Comparison of ENCODE assay signal across 17 cellular contexts in genomic region chr2:148530350-148530749, GRCh38.
A peak's percentile ranks its signal among the peaks of the same experiment; 100 is the strongest.
DNase-seq lines count a peak whose midpoint lies in the region; ATAC-seq and TF ChIP-seq lines count a peak whose summit lies in the region.
"Had no signal": no experiment of that assay in that cellular context is flagged by ENCODE, and none has a peak within 500 bp of the region (broad histone marks: within the 10 kb centered on the region; RNA-seq: fewer than 3 reads in every experiment).

No MANE protein-coding gene starts in this region.

- H3K27ac Mint-ChIP-seq in activated naive CD8-positive, alpha-beta T cell treated with anti-CD3 and anti-CD28 coated beads, Interleukin-2, amount 10 ng/mL, durations not matched to agents 7 days and 5 days = peak overlapping the region; percentile 21
- no peak overlapping the region for H3K27ac Mint-ChIP-seq in activated naive CD8-positive, alpha-beta T cell treated with anti-CD3 and anti-CD28 coated beads for 36 hours
- peak overlapping the region in 7 of 9 donors; percentile 85 to 98 (median 94) for H3K27ac Mint-ChIP-seq in naive thymus-derived CD4-positive, alpha-beta T cell

- H3K27me3 Mint-ChIP-seq in activated naive CD8-positive, alpha-beta T cell treated with anti-CD3 and anti-CD28 coated beads, Interleukin-2, amount 10 ng/mL, durations not matched to agents 7 days and 5 days = no peaks in the 10 kb centered on the region
- no peaks in the 10 kb centered on the region for H3K27me3 Mint-ChIP-seq in activated naive CD8-positive, alpha-beta T cell treated with anti-CD3 and anti-CD28 coated beads for 36 hours
- no peaks in the 10 kb centered on the region for H3K27me3 Mint-ChIP-seq in naive thymus-derived CD4-positive, alpha-beta T cell

- H3K9me3 ChIP-seq in esophagus muscularis mucosa (no peaks in the 10 kb centered on the region), right atrium auricular region (no peaks in the 10 kb centered on the region), osteoblast (ENCODE audit: low read depth, low read length) (no peaks in the 10 kb centered on the region)
- H3K9me3 ChIP-seq in naive thymus-derived CD4-positive, alpha-beta T cell (ENCODE audit: control insufficient read depth in 2 of 3, low read length in 3 of 3) = no peaks in the 10 kb centered on the region
- H3K9me3 ChIP-seq: BLaER1, Peyer's patch had no signal

- peaks cover 49% of the 10 kb centered on the region for H3K4me1 Mint-ChIP-seq in activated naive CD8-positive, alpha-beta T cell treated with anti-CD3 and anti-CD28 coated beads, Interleukin-2, amount 10 ng/mL, durations not matched to agents 7 days and 5 days
- H3K4me1 Mint-ChIP-seq in activated naive CD8-positive, alpha-beta T cell treated with anti-CD3 and anti-CD28 coated beads for 36 hours = peaks cover 56% of the 10 kb centered on the region
- H3K4me1 Mint-ChIP-seq in naive thymus-derived CD4-positive, alpha-beta T cell = peaks cover 44 to 98% (median 91%) of the 10 kb centered on the region in 7 donors

- H3K4me1 ChIP-seq in esophagus muscularis mucosa = no peaks in the 10 kb centered on the region
- H3K4me1 ChIP-seq in naive thymus-derived CD4-positive, alpha-beta T cell (ENCODE audit: control insufficient read depth in 2 of 2, insufficient read depth in 2 of 2, low read length in 2 of 2) = peaks cover 23 to 70% of the 10 kb centered on the region in 2 donors
- H3K4me1 ChIP-seq in right atrium auricular region = peaks cover 0 to 5% of the 10 kb centered on the region in 2 donors
- H3K4me1 ChIP-seq in osteoblast (ENCODE audit: insufficient read depth, low read length) = no peaks in the 10 kb centered on the region
- H3K4me1 ChIP-seq: Peyer's patch had no signal

- POLR2A ChIA-PET in activated naive CD8-positive, alpha-beta T cell treated with anti-CD3 and anti-CD28 coated beads, Interleukin-2, amount 10 ng/mL, durations not matched to agents 7 days and 5 days (lab: Charles Lee) = interaction anchor here (1.6 kb wide), 1 partner anchor 15 kb away, joined by 4 read pairs; no protein-coding TSS in a partner anchor
- POLR2A ChIA-PET in naive thymus-derived CD4-positive, alpha-beta T cell (lab: Charles Lee) = interaction anchor here (1.0 to 4.8 kb wide), 3 partner anchors 23 to 510 kb away, joined by 3 to 32 read pairs (median 4); partner anchors contain the start of genes EPC2, MBD5 and ORC4

- no peaks in the 10 kb centered on the region for H4K20me1 ChIP-seq in osteoblast (ENCODE audit: insufficient read depth, low read length)
- H4K20me1 ChIP-seq: BLaER1 had no signal

- TF ChIP-seq POLR2A in esophagus muscularis mucosa (IDR thresholded peaks at IDR 0.05; ENCODE audit: low read depth) = no peak

- H3K36me3 ChIP-seq in esophagus muscularis mucosa (no peaks in the 10 kb centered on the region), right atrium auricular region (no peaks in the 10 kb centered on the region), osteoblast (ENCODE audit: insufficient read depth, low read length) (no peaks in the 10 kb centered on the region)
- H3K36me3 ChIP-seq in naive thymus-derived CD4-positive, alpha-beta T cell (ENCODE audit: control insufficient read depth in 2 of 3, insufficient read depth in 3 of 3, low read length in 3 of 3) = no peaks in the 10 kb centered on the region
- H3K36me3 ChIP-seq: BLaER1, Peyer's patch had no signal

- 86% methylated on average over 4 of the region's 4 CpGs for WGBS in esophagus muscularis mucosa

- CTCF ChIA-PET in naive thymus-derived CD4-positive, alpha-beta T cell (lab: Charles Lee) = no interaction called here

- no peak overlapping the region for H3K4me2 ChIP-seq in osteoblast (ENCODE audit: insufficient read depth, low read length)
- H3K4me2 ChIP-seq: BLaER1 had no signal

- H3K36me3 Mint-ChIP-seq in activated naive CD8-positive, alpha-beta T cell treated with anti-CD3 and anti-CD28 coated beads, Interleukin-2, amount 10 ng/mL, durations not matched to agents 7 days and 5 days = peaks cover 2% of the 10 kb centered on the region
- peaks cover 3% of the 10 kb centered on the region for H3K36me3 Mint-ChIP-seq in activated naive CD8-positive, alpha-beta T cell treated with anti-CD3 and anti-CD28 coated beads for 36 hours
- peaks cover 0 to 3% (median 0%) of the 10 kb centered on the region in 5 donors for H3K36me3 Mint-ChIP-seq in naive thymus-derived CD4-positive, alpha-beta T cell

- TF ChIP-seq EP300 in esophagus muscularis mucosa (IDR thresholded peaks at IDR 0.05) = no peak

- DNase-seq in activated naive CD8-positive, alpha-beta T cell treated with anti-CD3 and anti-CD28 coated beads, Interleukin-2, amount 10 ng/mL, durations not matched to agents 7 days and 5 days = no peak
- DNase-seq in activated naive CD8-positive, alpha-beta T cell treated with anti-CD3 and anti-CD28 coated beads for 36 hours = no peak
- DNase-seq in esophagus muscularis mucosa (ENCODE audit: extremely low spot score) (peak; percentile 50), UCSD-AML1 (lab: John Stamatoyannopoulos, UW; ENCODE audit: unreplicated experiment) (no peak), right atrium auricular region (ENCODE audit: low spot score) (no peak), osteoblast (ENCODE audit: insufficient read length, low spot score, missing footprints) (no peak)
- DNase-seq in naive thymus-derived CD4-positive, alpha-beta T cell = no peak
- DNase-seq: DMS79 treated with DMSO at 0.1 percent for 48 hours; KBM-7; NCI-H1417; NCI-H187; NCI-H2107; NCI-H510A; NCI-H748 treated with DMSO at 0.1 percent for 48 hours; NK-92 treated with Interleukin-12 subunit alpha and Interleukin-12 subunit beta, amount 100 ng/mL, for 24 hours; Peyer's patch had no signal

- H3K27ac ChIP-seq in esophagus muscularis mucosa (replicated peaks in 1 of 4) (no peak overlapping the region), right atrium auricular region (no peak overlapping the region), osteoblast (ENCODE audit: low read depth, low read length) (no peak overlapping the region)
- peak overlapping the region; percentile 65 for H3K27ac ChIP-seq in naive thymus-derived CD4-positive, alpha-beta T cell (ENCODE audit: low read depth, low read length)
- H3K27ac ChIP-seq: BLaER1, Peyer's patch had no signal

- H3K27me3 ChIP-seq in esophagus muscularis mucosa (peaks cover 0 to 27% (median 0%) of the 10 kb centered on the region in 4 donors), right atrium auricular region (no peaks in the 10 kb centered on the region), osteoblast (ENCODE audit: insufficient read depth, low read length) (no peaks in the 10 kb centered on the region)
- no peaks in the 10 kb centered on the region for H3K27me3 ChIP-seq in naive thymus-derived CD4-positive, alpha-beta T cell (ENCODE audit: control insufficient read depth in 2 of 2, insufficient read depth in 2 of 2, low read length in 2 of 2)
- H3K27me3 ChIP-seq: BLaER1, Peyer's patch had no signal

- no peak overlapping the region for H3K4me3 Mint-ChIP-seq in activated naive CD8-positive, alpha-beta T cell treated with anti-CD3 and anti-CD28 coated beads, Interleukin-2, amount 10 ng/mL, durations not matched to agents 7 days and 5 days
- H3K4me3 Mint-ChIP-seq in activated naive CD8-positive, alpha-beta T cell treated with anti-CD3 and anti-CD28 coated beads for 36 hours = no peak overlapping the region
- H3K4me3 Mint-ChIP-seq in naive thymus-derived CD4-positive, alpha-beta T cell = peak overlapping the region in 6 of 10 donors; percentile 47 to 92 (median 72)

- no peak for ATAC-seq in activated naive CD8-positive, alpha-beta T cell treated with anti-CD3 and anti-CD28 coated beads, Interleukin-2, amount 10 ng/mL, durations not matched to agents 7 days and 5 days (ENCODE audit: low read depth)
- ATAC-seq in naive thymus-derived CD4-positive, alpha-beta T cell = no peak

- no peak for TF ChIP-seq CTCF in esophagus muscularis mucosa (IDR thresholded peaks at IDR 0.05)
- no peak for TF ChIP-seq CTCF in right atrium auricular region (IDR thresholded peaks at IDR 0.05)
- TF ChIP-seq CTCF in osteoblast (IDR thresholded peaks at IDR 0.05; ENCODE audit: extremely low read depth, low read depth, low read length) = no peak

- no peaks in the 10 kb centered on the region for H3K79me2 ChIP-seq in osteoblast (ENCODE audit: insufficient read depth, low read length)

- H2AFZ ChIP-seq in osteoblast (ENCODE audit: low read length) = no peak overlapping the region

- no peaks in the 10 kb centered on the region for H3K9me3 Mint-ChIP-seq in activated naive CD8-positive, alpha-beta T cell treated with anti-CD3 and anti-CD28 coated beads, Interleukin-2, amount 10 ng/mL, durations not matched to agents 7 days and 5 days
- peaks cover 5% of the 10 kb centered on the region for H3K9me3 Mint-ChIP-seq in activated naive CD8-positive, alpha-beta T cell treated with anti-CD3 and anti-CD28 coated beads for 36 hours
- H3K9me3 Mint-ChIP-seq in naive thymus-derived CD4-positive, alpha-beta T cell = peaks cover 0 to 4% (median 0%) of the 10 kb centered on the region in 11 donors

- H3K4me3 ChIP-seq in esophagus muscularis mucosa (no peak overlapping the region), right atrium auricular region (no peak overlapping the region), osteoblast (ENCODE audit: insufficient read depth, low read length) (no peak overlapping the region)
- H3K4me3 ChIP-seq in naive thymus-derived CD4-positive, alpha-beta T cell (ENCODE audit: low read length) = no peak overlapping the region
- H3K4me3 ChIP-seq: BLaER1, Peyer's patch had no signal

- intact Hi-C loops in esophagus muscularis mucosa (cut with DNase I) = no loop called here
- intact Hi-C loops in naive thymus-derived CD4-positive, alpha-beta T cell (cut with micrococcal nuclease) = no loop called here

Comparison
In these comparisons a context has a peak if more than half of its experiments do, and no peak if none do; other contexts are left out.
1. H3K4me3 Mint-ChIP-seq: peak in naive thymus-derived CD4-positive, alpha-beta T cell (6 of 10); none in activated naive CD8-positive, alpha-beta T cell treated with anti-CD3 and anti-CD28 coated beads, Interleukin-2, amount 10 ng/mL, durations not matched to agents 7 days and 5 days (single experiment) and activated naive CD8-positive, alpha-beta T cell treated with anti-CD3 and anti-CD28 coated beads for 36 hours (single experiment).